Comparison of ENCODE assay signal across 10 cellular contexts in the genomic region with DNA sequence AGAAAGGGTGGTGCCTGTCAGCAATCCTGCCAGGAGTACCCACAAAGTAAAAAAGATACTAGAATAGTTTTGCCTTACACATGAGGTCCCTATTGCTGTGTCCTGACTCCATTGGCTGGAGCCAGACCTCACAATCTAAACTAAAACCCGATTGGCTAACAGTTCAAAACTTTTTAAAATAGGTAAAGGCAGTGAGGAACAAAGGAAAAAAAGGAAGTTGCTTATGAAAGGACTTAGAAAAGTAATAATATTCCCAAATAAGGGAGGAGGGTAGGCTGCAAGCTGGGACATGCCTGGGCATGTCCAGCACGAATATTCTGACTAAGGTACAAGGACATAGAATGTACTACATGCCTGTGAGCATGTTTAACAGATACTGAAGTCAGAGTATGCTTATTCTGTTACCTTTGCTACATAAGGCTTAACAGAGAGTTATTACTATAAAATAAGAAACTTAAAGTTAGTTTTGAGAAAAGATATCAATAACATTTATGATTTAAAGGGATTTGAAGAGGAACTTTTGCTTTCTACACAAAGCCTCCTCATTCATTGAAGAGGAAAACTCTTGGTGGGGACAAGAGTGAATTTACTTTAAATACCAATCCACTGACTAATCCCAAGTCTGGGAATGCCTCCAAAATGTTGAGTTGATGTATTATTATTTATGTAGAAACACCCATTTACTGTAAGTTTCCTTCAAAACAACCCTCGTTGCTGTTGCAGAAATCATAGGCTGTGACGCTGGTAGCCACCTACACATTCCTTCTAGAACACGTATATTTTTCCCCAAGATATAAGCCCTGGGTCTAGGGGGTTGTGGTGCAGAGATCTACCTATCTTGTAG. TPM values are rescaled to one million over a fixed set of nuclear protein-coding genes. Genes with fewer than 3 reads are reported as not detected.
DNase-seq lines count a peak whose midpoint lies in the region; ATAC-seq, FAIRE-seq and TF ChIP-seq lines count a peak whose summit lies in the region.
"Had no signal": no experiment of that assay in that cellular context is flagged by ENCODE, and none has a peak within 500 bp of the region (broad histone marks: within the 10 kb centered on the region; RNA-seq: fewer than 3 reads in every experiment).

No MANE protein-coding gene starts in this region.

- H3K27ac ChIP-seq in spleen, result peak overlapping the region in 7 of 8 donors; percentile 34 to 69 (median 46)
- H3K27ac ChIP-seq: HL-60 had no signal

- peak; percentile 95 for FAIRE-seq in TTC549 (lab: Jason Lieb, UNC)

- TF ChIP-seq POLR2A in spleen (IDR thresholded peaks at IDR 0.05), result no peak

- no peak for TF ChIP-seq CTCF in spleen (IDR thresholded peaks at IDR 0.05 in 8 of 11, conservative IDR thresholded peaks at IDR 0.05 in 3 of 11)

- no peak overlapping the region for H3K4me3 ChIP-seq in spleen

- ATAC-seq in HG03520 (IDR thresholded peaks at IDR 0.05; ENCODE audit: unreplicated experiment), result no peak
- no peak for ATAC-seq in left lobe of liver
- ATAC-seq in GM18909 (IDR thresholded peaks at IDR 0.05; ENCODE audit: poor library complexity, unreplicated experiment), result no peak
- ATAC-seq: stimulated activated naive CD8-positive, alpha-beta T cell treated with anti-CD3 and anti-CD28 coated beads, Interleukin-15, amount 100 ng/mL, for 72 hours had no signal

- DNase-seq in HT1080 (ENCODE audit: low read depth), result peak; percentile 95
- DNase-seq in glomerular endothelial cell (ENCODE audit: extremely low read depth, low read depth, low spot score), result peak; percentile 99
- DNase-seq in spleen, result no peak
- no peak for DNase-seq in left lobe of liver (ENCODE audit: low spot score)
- DNase-seq: effector CD8-positive, alpha-beta T cell; stimulated activated naive CD8-positive, alpha-beta T cell treated with anti-CD3 and anti-CD28 coated beads, Interleukin-15, amount 100 ng/mL, for 72 hours had no signal

- peaks cover 0 to 26% (median 10%) of the 10 kb centered on the region in 6 donors for H3K4me1 ChIP-seq in spleen

- peaks cover 0 to 35% (median 3%) of the 10 kb centered on the region in 6 donors for H3K36me3 ChIP-seq in spleen

- intact Hi-C loops in spleen (cut with DNase I; ENCODE audit: low total_unique reads), result no loop called here

- peaks cover 0 to 4% (median 0%) of the 10 kb centered on the region in 8 donors for H3K9me3 ChIP-seq in spleen

- WGBS in spleen, 5 donors, result 58 to 77% (median 68%) methylated on average over 5 of the region's 5 CpGs

- H3K27me3 ChIP-seq in spleen (replicated peaks in 1 of 7), result no peaks in the 10 kb centered on the region

RNA-seq across cellular contexts. Expression of a gene that starts 8.2 kb away (rescaled TPM):
- 44.6 and 65.7 TPM in 2 replicates for total RNA-seq in HT1080 (2014; rRNA removed; shearing (Covaris generic))
- 114 and 138 TPM in 2 replicates for polyA plus RNA-seq in HT1080 (2015; cell fraction: cytosol; rRNA removed)
- 124 and 160 TPM in 2 replicates for polyA plus RNA-seq in HT1080 (2015; cell fraction: nucleus; rRNA removed)
- 31.7 and 40.5 TPM in 2 replicates for total RNA-seq in glomerular endothelial cell
- total RNA-seq in spleen, result 10 to 100 TPM in 6 of 7 donors, 1 to 10 TPM in 1; 8.3 to 32.1 (median 16.4) TPM
- polyA plus RNA-seq in spleen, result 1 to 10 TPM; 6.7 to 9.7 (median 7.6) TPM
- total RNA-seq in left lobe of liver, result 1.6 TPM

Comparison
In these comparisons a context has a peak if more than half of its experiments do, and no peak if none do; other contexts are left out.
1. DNase-seq: peak in HT1080 (single experiment) and glomerular endothelial cell (single experiment); none in spleen (single experiment) and left lobe of liver (single experiment).